11 cellular contexts compared by ENCODE assay signal in genomic region chr5:177295929-177296328, GRCh38. TPM values are rescaled to one million over a fixed set of nuclear protein-coding genes. Genes with fewer than 3 reads are reported as not detected.
DNase-seq lines count a peak whose midpoint lies in the region; ATAC-seq and TF ChIP-seq lines count a peak whose summit lies in the region.
"Had no signal": no experiment of that assay in that cellular context is flagged by ENCODE, and none has a peak within 500 bp of the region (broad histone marks: within the 10 kb centered on the region; RNA-seq: fewer than 3 reads in every experiment).

No MANE protein-coding gene starts in this region.

- peaks cover 7% of the 10 kb centered on the region for H3K36me3 Mint-ChIP-seq in activated naive CD4-positive, alpha-beta T cell treated with anti-CD3 and anti-CD28 coated beads, Interleukin-2, amount 50 U/mL, for 24 hours
- H3K36me3 Mint-ChIP-seq in T-helper 2 cell treated with Interferon-gamma antibody and Interleukin-4, amounts not matched to agents 5 μg/mL and 100 μg/mL, for 36 hours (ENCODE audit: low read depth), result peaks cover 62% of the 10 kb centered on the region
- H3K36me3 Mint-ChIP-seq in endothelial cell (ENCODE audit: low read depth, unreplicated experiment), result peaks cover 34% of the 10 kb centered on the region

- H3K27ac ChIP-seq in upper lobe of left lung, result peak overlapping the region in 3 of 4 donors; percentile 4 to 73 (median 68)
- H3K27ac ChIP-seq in heart right ventricle, result peak overlapping the region in 5 of 10 donors; percentile 7 to 78 (median 58)
- H3K27ac ChIP-seq: parathyroid adenoma had no signal

- TF ChIP-seq EP300 in upper lobe of left lung (IDR thresholded peaks at IDR 0.05), result no peak

- peaks cover 40% of the 10 kb centered on the region for H3K4me1 Mint-ChIP-seq in activated naive CD4-positive, alpha-beta T cell treated with anti-CD3 and anti-CD28 coated beads, Interleukin-2, amount 50 U/mL, for 24 hours
- H3K4me1 Mint-ChIP-seq in T-helper 2 cell treated with Interferon-gamma antibody and Interleukin-4, amounts not matched to agents 5 μg/mL and 100 μg/mL, for 36 hours (ENCODE audit: low read depth), result peaks cover 46% of the 10 kb centered on the region
- H3K4me1 Mint-ChIP-seq in endothelial cell (ENCODE audit: unreplicated experiment), result peaks cover 57% of the 10 kb centered on the region

- H3K9me3 ChIP-seq in upper lobe of left lung, result no peaks in the 10 kb centered on the region
- H3K9me3 ChIP-seq in heart right ventricle, result no peaks in the 10 kb centered on the region

- H3K4me3 Mint-ChIP-seq in activated naive CD4-positive, alpha-beta T cell treated with anti-CD3 and anti-CD28 coated beads, Interleukin-2, amount 50 U/mL, for 24 hours, result no peak overlapping the region
- peak overlapping the region; percentile 48 for H3K4me3 Mint-ChIP-seq in T-helper 2 cell treated with Interferon-gamma antibody and Interleukin-4, amounts not matched to agents 5 μg/mL and 100 μg/mL, for 36 hours
- H3K4me3 Mint-ChIP-seq in endothelial cell (ENCODE audit: unreplicated experiment), result peak overlapping the region; percentile 58

- no peak for DNase-seq in activated naive CD4-positive, alpha-beta T cell treated with Interleukin-2 at 50 U/mL for 16 hours
- DNase-seq in T-helper 2 cell treated with Interferon-gamma antibody and Interleukin-4, amounts not matched to agents 5 μg/mL and 100 μg/mL, for 36 hours (ENCODE audit: low spot score), result no peak
- DNase-seq in endothelial cell (ENCODE audit: low spot score), result no peak
- peak in 1 of 2 donors; percentile 36 for DNase-seq in upper lobe of left lung
- DNase-seq in heart right ventricle, result no peak
- DNase-seq: GDM1, NCI-H2107 had no signal

- peak overlapping the region; percentile 74 for H3K27ac Mint-ChIP-seq in activated naive CD4-positive, alpha-beta T cell treated with anti-CD3 and anti-CD28 coated beads, Interleukin-2, amount 50 U/mL, for 24 hours
- peak overlapping the region; percentile 85 for H3K27ac Mint-ChIP-seq in T-helper 2 cell treated with Interferon-gamma antibody and Interleukin-4, amounts not matched to agents 5 μg/mL and 100 μg/mL, for 36 hours
- peak overlapping the region; percentile 96 for H3K27ac Mint-ChIP-seq in endothelial cell (ENCODE audit: unreplicated experiment)

- H3K4me1 ChIP-seq in upper lobe of left lung (peaks cover 27 to 39% (median 36%) of the 10 kb centered on the region in 4 donors), heart right ventricle (peaks cover 15 to 54% (median 39%) of the 10 kb centered on the region in 9 donors)

- TF ChIP-seq CTCF in endothelial cell (IDR thresholded peaks at IDR 0.05; ENCODE audit: unreplicated experiment), result no peak
- no peak for TF ChIP-seq CTCF in upper lobe of left lung (IDR thresholded peaks at IDR 0.05)
- TF ChIP-seq CTCF in heart right ventricle (IDR thresholded peaks at IDR 0.05), result no peak

- H3K4me3 ChIP-seq in upper lobe of left lung, result no peak overlapping the region
- H3K4me3 ChIP-seq in heart right ventricle, result no peak overlapping the region

- WGBS in upper lobe of left lung, 2 donors, result 63 to 88% methylated on average over 8 of the region's 8 CpGs
- 80 to 84% methylated on average over 8 of the region's 8 CpGs for WGBS in heart right ventricle, 2 donors

- no peak for TF ChIP-seq POLR2A in upper lobe of left lung (IDR thresholded peaks at IDR 0.05)

- H3K27me3 Mint-ChIP-seq in activated naive CD4-positive, alpha-beta T cell treated with anti-CD3 and anti-CD28 coated beads, Interleukin-2, amount 50 U/mL, for 24 hours, result no peaks in the 10 kb centered on the region
- H3K27me3 Mint-ChIP-seq in T-helper 2 cell treated with Interferon-gamma antibody and Interleukin-4, amounts not matched to agents 5 μg/mL and 100 μg/mL, for 36 hours (ENCODE audit: low read depth), result no peaks in the 10 kb centered on the region
- peaks cover 12% of the 10 kb centered on the region for H3K27me3 Mint-ChIP-seq in endothelial cell (ENCODE audit: unreplicated experiment)

- H3K36me3 ChIP-seq in upper lobe of left lung (peaks cover 15 to 62% (median 41%) of the 10 kb centered on the region in 4 donors), heart right ventricle (peaks cover 0 to 77% (median 40%) of the 10 kb centered on the region in 9 donors)

- peak in 1 of 2 donors; percentile 10 for ATAC-seq in upper lobe of left lung (ENCODE audit: low FRiP score in 2 of 2)
- ATAC-seq in GM18861 (IDR thresholded peaks at IDR 0.05; ENCODE audit: unreplicated experiment), result no peak
- ATAC-seq in GM18511 (IDR thresholded peaks at IDR 0.05; ENCODE audit: unreplicated experiment), result no peak
- no peak for ATAC-seq in heart right ventricle

- H3K27me3 ChIP-seq in upper lobe of left lung (no peaks in the 10 kb centered on the region), heart right ventricle (no peaks in the 10 kb centered on the region)

- H3K9me3 Mint-ChIP-seq in activated naive CD4-positive, alpha-beta T cell treated with anti-CD3 and anti-CD28 coated beads, Interleukin-2, amount 50 U/mL, for 24 hours, result no peaks in the 10 kb centered on the region
- H3K9me3 Mint-ChIP-seq in T-helper 2 cell treated with Interferon-gamma antibody and Interleukin-4, amounts not matched to agents 5 μg/mL and 100 μg/mL, for 36 hours, result no peaks in the 10 kb centered on the region
- no peaks in the 10 kb centered on the region for H3K9me3 Mint-ChIP-seq in endothelial cell (ENCODE audit: unreplicated experiment)

- intact Hi-C loops in heart right ventricle (cut with DNase I), result loop anchor here in 1 of 10 donors (10.0 kb wide), 1 partner anchor 181 kb away; no protein-coding TSS in a partner anchor

RNA-seq across cellular contexts. Expression of gene RAB24, which starts 7.6 kb away (rescaled TPM):
- total RNA-seq in endothelial cell (ENCODE audit: unreplicated experiment) (15.9 TPM), upper lobe of left lung (10 to 100 TPM; 26.8 to 92.2 (median 50.3) TPM), heart right ventricle (10 to 100 TPM; 14.7 to 22.1 (median 19.3) TPM)
- polyA plus RNA-seq in heart right ventricle, result 10 to 100 TPM; 31.7 to 39.4 TPM

RNA-seq across cellular contexts. Expression of gene PRELID1, which starts 7.7 kb away (rescaled TPM):
- total RNA-seq in endothelial cell (ENCODE audit: unreplicated experiment), result 198 TPM
- total RNA-seq in upper lobe of left lung, result 100 to 1,000 TPM in 2 of 6 donors, 10 to 100 TPM in 4; 45.1 to 132 (median 86.8) TPM
- 10 to 100 TPM; 32.3 to 69.8 (median 36.2) TPM for total RNA-seq in heart right ventricle
- polyA plus RNA-seq in heart right ventricle, result 100 to 1,000 TPM in 1 of 2 donors, 10 to 100 TPM in 1; 53.9 to 166 TPM

RNA-seq across cellular contexts. Expression of gene MXD3, which starts 15.8 kb away (rescaled TPM):
- total RNA-seq in endothelial cell (ENCODE audit: unreplicated experiment), result 6.4 TPM
- 10 to 100 TPM in 4 of 6 donors, 1 to 10 TPM in 2; 8.8 to 29.5 (median 13.6) TPM for total RNA-seq in upper lobe of left lung
- total RNA-seq in heart right ventricle, result 1 to 10 TPM; 1.2 to 6.4 (median 2.4) TPM
- 1 to 10 TPM; 2.3 to 7.1 TPM for polyA plus RNA-seq in heart right ventricle

RNA-seq across cellular contexts. Expression of gene LMAN2, which starts 55.5 kb away (rescaled TPM):
- total RNA-seq in endothelial cell (ENCODE audit: unreplicated experiment), result 137 TPM
- total RNA-seq in upper lobe of left lung, result 100 to 1,000 TPM; 134 to 263 (median 177) TPM
- 100 to 1,000 TPM in 1 of 10 donors, 10 to 100 TPM in 9; 46.3 to 111 (median 56.3) TPM for total RNA-seq in heart right ventricle
- 100 to 1,000 TPM in 1 of 2 donors, 10 to 100 TPM in 1; 47.4 to 215 TPM for polyA plus RNA-seq in heart right ventricle
